In the genomic region with DNA sequence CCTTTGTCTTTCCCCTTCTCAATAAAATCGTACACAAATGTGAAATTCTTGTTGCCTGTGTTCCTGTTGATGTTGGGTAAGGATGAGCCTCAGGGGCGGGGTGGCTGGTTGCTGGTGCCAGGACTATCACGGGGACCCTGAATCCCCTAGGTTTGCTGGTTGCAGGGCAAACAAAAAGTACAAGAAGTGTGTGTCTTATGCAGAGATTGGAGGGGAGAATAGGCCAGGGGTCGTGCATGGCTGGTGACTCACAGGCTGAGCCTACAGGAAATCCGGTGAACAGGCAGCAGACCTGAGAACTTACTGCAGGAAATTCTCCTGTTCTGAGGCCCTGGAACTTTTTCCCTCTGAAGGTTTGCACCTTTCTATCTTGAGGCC, we compare ENCODE assay signal across 10 cellular contexts. TPM values are rescaled to one million over a fixed set of nuclear protein-coding genes. Genes with fewer than 3 reads are reported as not detected.
DNase-seq lines count a peak whose midpoint lies in the region; ATAC-seq and TF ChIP-seq lines count a peak whose summit lies in the region.
"Had no signal": no experiment of that assay in that cellular context is flagged by ENCODE, and none has a peak within 500 bp of the region (broad histone marks: within the 10 kb centered on the region; RNA-seq: fewer than 3 reads in every experiment).

No MANE protein-coding gene starts in this region.

- H3K9me3 ChIP-seq in mammary epithelial cell (replicated peaks; ENCODE audit: insufficient read depth, low read length), result peaks cover 4% of the 10 kb centered on the region
- H3K9me3 ChIP-seq in tibial nerve, result no peaks in the 10 kb centered on the region
- H3K9me3 ChIP-seq in sigmoid colon, result no peaks in the 10 kb centered on the region
- H3K9me3 ChIP-seq: SJSA1 had no signal

- WGBS in mammary epithelial cell (ENCODE audit: low coverage, missing lambda C conversion rate), result 57% methylated on average over 4 of the region's 5 CpGs
- WGBS in tibial nerve, 2 donors, result 57 to 60% methylated on average over 5 of the region's 5 CpGs
- 55 to 73% methylated on average over 5 of the region's 5 CpGs for WGBS in sigmoid colon, 2 donors

- no peaks in the 10 kb centered on the region for H3K4me1 ChIP-seq in mammary epithelial cell (ENCODE audit: insufficient read depth, low read length)
- H3K4me1 ChIP-seq in tibial nerve, result peaks cover 0 to 8% (median 2%) of the 10 kb centered on the region in 4 donors
- H3K4me1 ChIP-seq in sigmoid colon, result peaks cover 0 to 22% (median 13%) of the 10 kb centered on the region in 4 donors

- DNase-seq in mammary epithelial cell (no peak), MCF 10A (ENCODE audit: unreplicated experiment) (no peak), iris pigment epithelial cell (ENCODE audit: low read depth) (peak; percentile 85), tibial nerve (ENCODE audit: low spot score in 2 of 2) (no peak), sigmoid colon (no peak)
- no peak for DNase-seq in activated naive CD4-positive, alpha-beta T cell treated with anti-CD3 and anti-CD28 coated beads for 36 hours
- DNase-seq: NCI-H2171 had no signal

- in situ Hi-C loops in mammary epithelial cell (cut with MboI; ENCODE audit: low sequenced_read_pairs in 2 of 2), result loop anchor here in 1 of 2 donors (25.0 kb wide), 1 partner anchor 122 kb away; no protein-coding TSS in a partner anchor

- intact Hi-C loops in mammary epithelial cell (cut with micrococcal nuclease), result no loop called here
- intact Hi-C loops in MCF 10A (cut with micrococcal nuclease), result no loop called here
- intact Hi-C loops in sigmoid colon (cut with DNase I), result no loop called here
- intact Hi-C loops in activated naive CD4-positive, alpha-beta T cell treated with anti-CD3 and anti-CD28 coated beads for 36 hours (cut with micrococcal nuclease), result no loop called here

- TF ChIP-seq EP300 in tibial nerve (IDR thresholded peaks at IDR 0.05) (peak in 1 of 2 donors; percentile 8), sigmoid colon (IDR thresholded peaks at IDR 0.05) (no peak)

- H3K27ac ChIP-seq in mammary epithelial cell (ENCODE audit: insufficient read depth, low read depth, low read length) (no peak overlapping the region), tibial nerve (peak overlapping the region in 3 of 4 donors; percentile 9 to 77 (median 67)), sigmoid colon (peak overlapping the region in 2 of 4 donors; percentile 32 to 39)
- H3K27ac ChIP-seq: SJSA1 had no signal

- no peak overlapping the region for H3K4me3 ChIP-seq in mammary epithelial cell (replicated peaks in 1 of 3; ENCODE audit: insufficient read depth in 1 of 3, low read depth in 2 of 3, low read length in 3 of 3)
- H3K4me3 ChIP-seq in tibial nerve, result no peak overlapping the region
- H3K4me3 ChIP-seq in sigmoid colon, result peak overlapping the region in 1 of 4 donors; percentile 29
- H3K4me3 ChIP-seq: SJSA1 had no signal

- no peak for TF ChIP-seq CTCF in mammary epithelial cell (conservative IDR thresholded peaks at IDR 0.05 in 1 of 2, IDR thresholded peaks at IDR 0.05 in 1 of 2; ENCODE audit: extremely low read depth in 1 of 2, insufficient read depth in 1 of 2, low read depth in 1 of 2, low read length in 2 of 2)
- no peak for TF ChIP-seq CTCF in MCF 10A (IDR thresholded peaks at IDR 0.05; ENCODE audit: unreplicated experiment)
- TF ChIP-seq CTCF in tibial nerve (IDR thresholded peaks at IDR 0.05), result no peak
- TF ChIP-seq CTCF in sigmoid colon (IDR thresholded peaks at IDR 0.05), result no peak

- H3K27me3 Mint-ChIP-seq in MCF 10A (ENCODE audit: insufficient read depth, unreplicated experiment), result no peaks in the 10 kb centered on the region
- H3K27me3 Mint-ChIP-seq in activated naive CD8-positive, alpha-beta T cell, result no peaks in the 10 kb centered on the region
- H3K27me3 Mint-ChIP-seq in activated naive CD4-positive, alpha-beta T cell treated with anti-CD3 and anti-CD28 coated beads for 36 hours (ENCODE audit: low read depth), result no peaks in the 10 kb centered on the region

- no peak overlapping the region for H3K4me2 ChIP-seq in mammary epithelial cell (ENCODE audit: insufficient read depth, low read depth, low read length)

- H3K27ac Mint-ChIP-seq in MCF 10A (ENCODE audit: low read depth, unreplicated experiment), result no peak overlapping the region
- peak overlapping the region; percentile 84 for H3K27ac Mint-ChIP-seq in activated naive CD8-positive, alpha-beta T cell
- no peak overlapping the region for H3K27ac Mint-ChIP-seq in activated naive CD4-positive, alpha-beta T cell treated with anti-CD3 and anti-CD28 coated beads for 36 hours

- peaks cover 29% of the 10 kb centered on the region for H3K79me2 ChIP-seq in mammary epithelial cell (ENCODE audit: insufficient read depth, low read length)

- H3K9me3 Mint-ChIP-seq in MCF 10A (ENCODE audit: unreplicated experiment), result no peaks in the 10 kb centered on the region
- H3K9me3 Mint-ChIP-seq in activated naive CD8-positive, alpha-beta T cell (ENCODE audit: low read depth), result no peaks in the 10 kb centered on the region
- no peaks in the 10 kb centered on the region for H3K9me3 Mint-ChIP-seq in activated naive CD4-positive, alpha-beta T cell treated with anti-CD3 and anti-CD28 coated beads for 36 hours

- peak overlapping the region; percentile 36 for H2AFZ ChIP-seq in mammary epithelial cell (ENCODE audit: low read depth, low read length)

- no peak overlapping the region for H3K9ac ChIP-seq in mammary epithelial cell (ENCODE audit: insufficient read depth, low read length)

- no peaks in the 10 kb centered on the region for H3K4me1 Mint-ChIP-seq in MCF 10A (ENCODE audit: insufficient read depth, unreplicated experiment)
- peaks cover 51% of the 10 kb centered on the region for H3K4me1 Mint-ChIP-seq in activated naive CD8-positive, alpha-beta T cell (ENCODE audit: low read depth)
- H3K4me1 Mint-ChIP-seq in activated naive CD4-positive, alpha-beta T cell treated with anti-CD3 and anti-CD28 coated beads for 36 hours (ENCODE audit: low read depth), result peaks cover 39% of the 10 kb centered on the region

- CTCF ChIA-PET in mammary epithelial cell (lab: Charles Lee; ENCODE audit: low non-redundant PET), result no interaction called here
- CTCF ChIA-PET in MCF 10A (lab: Yijun Ruan, JAX), result no interaction called here
- CTCF ChIA-PET in activated naive CD4-positive, alpha-beta T cell treated with anti-CD3 and anti-CD28 coated beads for 36 hours (lab: Charles Lee), result no interaction called here

- H4K20me1 ChIP-seq in mammary epithelial cell (ENCODE audit: insufficient read depth, low read length), result no peaks in the 10 kb centered on the region

- POLR2A ChIA-PET in MCF 10A (lab: Yijun Ruan, JAX), result no interaction called here

- H3K27me3 ChIP-seq in mammary epithelial cell (ENCODE audit: insufficient read depth, low read length), result no peaks in the 10 kb centered on the region
- no peaks in the 10 kb centered on the region for H3K27me3 ChIP-seq in tibial nerve
- peaks cover 26 to 72% (median 61%) of the 10 kb centered on the region in 3 donors for H3K27me3 ChIP-seq in sigmoid colon
- H3K27me3 ChIP-seq: SJSA1 had no signal

- BruUV-seq in mammary epithelial cell (replicated peaks; lab: Mats Ljungman, UMichigan), result no TSS peak
- no TSS peak for BruUV-seq in MCF 10A (replicated peaks; lab: Mats Ljungman, UMichigan)

- H3K36me3 ChIP-seq in mammary epithelial cell (ENCODE audit: insufficient read depth, low read length) (no peaks in the 10 kb centered on the region), tibial nerve (no peaks in the 10 kb centered on the region), sigmoid colon (no peaks in the 10 kb centered on the region)

- H3K36me3 Mint-ChIP-seq in MCF 10A (ENCODE audit: insufficient read depth, unreplicated experiment), result peaks cover 6% of the 10 kb centered on the region
- H3K36me3 Mint-ChIP-seq in activated naive CD8-positive, alpha-beta T cell, result no peaks in the 10 kb centered on the region
- no peaks in the 10 kb centered on the region for H3K36me3 Mint-ChIP-seq in activated naive CD4-positive, alpha-beta T cell treated with anti-CD3 and anti-CD28 coated beads for 36 hours (ENCODE audit: low read depth)

- no peak overlapping the region for H3K4me3 Mint-ChIP-seq in MCF 10A (ENCODE audit: unreplicated experiment)
- H3K4me3 Mint-ChIP-seq in activated naive CD8-positive, alpha-beta T cell, result peak overlapping the region; percentile 56
- no peak overlapping the region for H3K4me3 Mint-ChIP-seq in activated naive CD4-positive, alpha-beta T cell treated with anti-CD3 and anti-CD28 coated beads for 36 hours

- TF ChIP-seq POLR2A in tibial nerve (IDR thresholded peaks at IDR 0.05) (no peak), sigmoid colon (IDR thresholded peaks at IDR 0.05) (no peak)

- dilution Hi-C loops in mammary epithelial cell (cut with HindIII; ENCODE audit: low sequenced_read_pairs), result no loop called here

- no peak for ATAC-seq in HG02642 (IDR thresholded peaks at IDR 0.05; ENCODE audit: poor library complexity, unreplicated experiment)

RNA-seq across cellular contexts. Expression of a gene that starts 5.5 kb away (rescaled TPM):
- total RNA-seq in mammary epithelial cell, result 1 to 10 TPM; 2.2 TPM
- 0.07 TPM for polyA plus RNA-seq in mammary epithelial cell
- not detected for polyA minus RNA-seq in mammary epithelial cell
- 0.98 and 1.3 TPM in 2 replicates for total RNA-seq in MCF 10A (2022)
- 1 to 10 TPM; 5.4 to 9.0 (median 8.1) TPM for total RNA-seq in tibial nerve
- 1 to 10 TPM; 1.8 to 4.4 (median 3.7) TPM for total RNA-seq in sigmoid colon
- 10 to 100 TPM in 1 of 3 donors, 1 to 10 TPM in 1, under 1 TPM in 1; 0.69 to 12.4 (median 1.8) TPM for polyA plus RNA-seq in sigmoid colon
- total RNA-seq in activated naive CD4-positive, alpha-beta T cell treated with anti-CD3 and anti-CD28 coated beads for 36 hours, result 1 to 10 TPM; 6.0 to 6.5 TPM
